8 cellular contexts compared by ENCODE assay signal in the genomic region with DNA sequence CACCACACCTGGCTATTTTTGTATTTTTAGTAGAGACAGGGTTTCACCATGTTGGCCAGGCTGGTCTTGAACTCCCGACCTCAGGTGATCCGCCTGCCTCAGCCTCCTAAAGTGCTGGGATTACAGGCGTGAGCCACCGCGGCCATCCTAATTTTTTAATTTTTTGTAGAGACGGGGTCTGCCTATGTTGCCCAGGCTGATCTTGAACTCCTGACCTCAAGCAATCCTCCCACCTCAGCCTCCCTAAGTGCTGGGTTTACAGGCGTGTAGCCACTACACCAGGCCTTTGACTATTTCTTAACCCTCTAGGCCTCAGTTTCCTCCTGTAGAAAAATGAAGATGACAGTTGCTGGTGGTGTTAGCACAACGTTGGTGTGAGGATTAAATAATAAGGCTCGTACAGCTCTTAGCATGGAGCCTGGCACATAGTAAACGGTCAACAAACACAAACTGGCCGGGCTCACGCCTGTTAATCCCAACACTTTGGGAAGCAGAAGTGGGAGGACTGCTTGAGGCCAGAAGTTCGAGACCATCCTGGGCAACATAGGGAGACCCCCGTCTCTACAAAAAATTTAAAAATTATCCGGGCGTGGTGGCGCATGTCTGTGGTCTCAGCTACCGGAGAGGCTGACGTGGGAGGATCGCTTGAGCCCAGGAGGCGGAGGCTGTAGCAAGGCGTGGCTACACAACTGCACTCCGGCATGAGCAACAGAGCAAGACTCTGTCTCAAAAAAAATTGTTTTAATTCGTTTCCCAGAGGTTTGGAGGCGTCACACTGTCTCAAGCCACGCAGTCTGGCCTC. TPM values are rescaled to one million over a fixed set of nuclear protein-coding genes. Genes with fewer than 3 reads are reported as not detected.
A peak's percentile ranks its signal among the peaks of the same experiment; 100 is the strongest.
DNase-seq lines count a peak whose midpoint lies in the region; ATAC-seq, FAIRE-seq and TF ChIP-seq lines count a peak whose summit lies in the region.

No MANE protein-coding gene starts in this region.

- peaks cover 0 to 24% of the 10 kb centered on the region in 2 donors for H3K36me3 ChIP-seq in adrenal gland (replicated peaks in 1 of 2)
- peaks cover 15% of the 10 kb centered on the region for H3K36me3 ChIP-seq in thoracic aorta

- 26 to 32% (median 28%) methylated on average over 24 to 26 of the region's 26 CpGs for WGBS in adrenal gland, 4 donors

- TF ChIP-seq CTCF in adrenal gland (IDR thresholded peaks at IDR 0.05) = no peak
- TF ChIP-seq CTCF in thoracic aorta (IDR thresholded peaks at IDR 0.05) = no peak

- H3K4me3 ChIP-seq in adrenal gland = peak overlapping the region in 3 of 4 donors; percentile 25 to 95 (median 68)
- peak overlapping the region; percentile 98 for H3K4me3 ChIP-seq in thoracic aorta

- DNase-seq in COLO668 (lab: John Stamatoyannopoulos, UW; ENCODE audit: unreplicated experiment) = peak; percentile 67
- DNase-seq in adrenal gland = peak in 1 of 7 donors; percentile 76
- DNase-seq in thoracic aorta (ENCODE audit: low spot score) = peak; percentile 40
- DNase-seq in RCC 7860 (ENCODE audit: low spot score) = no peak
- DNase-seq in hepatic stellate cell (ENCODE audit: low spot score) = no peak

- H3K9me3 ChIP-seq in adrenal gland (replicated peaks in 1 of 3) (no peaks in the 10 kb centered on the region), thoracic aorta (no peaks in the 10 kb centered on the region)

- no peak for FAIRE-seq in RCC 7860 (lab: Jason Lieb, UNC)

- no peaks in the 10 kb centered on the region for H3K27me3 ChIP-seq in adrenal gland
- no peaks in the 10 kb centered on the region for H3K27me3 ChIP-seq in layer of hippocampus (ENCODE audit: control insufficient read depth, insufficient read depth, low read length)
- H3K27me3 ChIP-seq in thoracic aorta (replicated peaks; ENCODE audit: insufficient read depth) = no peaks in the 10 kb centered on the region

- TF ChIP-seq POLR2A in adrenal gland (IDR thresholded peaks at IDR 0.05) = no peak

- intact Hi-C loops in adrenal gland (cut with DNase I) = loop anchor here in 1 of 2 donors (10.0 kb wide), 1 partner anchor 241 kb away; a partner anchor contains a TSS

- ATAC-seq in GM19468 (IDR thresholded peaks at IDR 0.05; ENCODE audit: extremely low read depth, unreplicated experiment) = peak; percentile 26
- peak; percentile 24 for ATAC-seq in HG03565 (IDR thresholded peaks at IDR 0.05; ENCODE audit: unreplicated experiment)
- peak; percentile 12 for ATAC-seq in thoracic aorta (ENCODE audit: insufficient number of reproducible peaks, low FRiP score, low read depth)

- peaks cover 16 to 35% of the 10 kb centered on the region in 2 donors for H3K4me1 ChIP-seq in adrenal gland (replicated peaks in 1 of 2)
- peaks cover 22 to 36% of the 10 kb centered on the region in 2 donors for H3K4me1 ChIP-seq in thoracic aorta (ENCODE audit: control insufficient read depth in 1 of 2, low read depth in 2 of 2)

- peak overlapping the region; percentile 69 to 98 (median 90) for H3K27ac ChIP-seq in adrenal gland
- peak overlapping the region; percentile 99 for H3K27ac ChIP-seq in layer of hippocampus (ENCODE audit: low read depth, low read length)
- H3K27ac ChIP-seq in thoracic aorta = peak overlapping the region; percentile 97

RNA-seq across cellular contexts. Expression of a gene that starts 1.0 kb away (rescaled TPM):
- total RNA-seq in adrenal gland (100 to 1,000 TPM in 2 of 8 donors, 10 to 100 TPM in 6; 62.0 to 109 (median 79.9) TPM), thoracic aorta (10 to 100 TPM; 27.3 to 84.2 TPM)
- polyA plus RNA-seq in adrenal gland = 10 to 100 TPM; 27.9 to 60.5 (median 44.4) TPM

RNA-seq across cellular contexts. Expression of a gene that starts 1.2 kb away (rescaled TPM):
- total RNA-seq in adrenal gland = 10 to 100 TPM; 32.5 to 84.1 (median 42.5) TPM
- polyA plus RNA-seq in adrenal gland = 10 to 100 TPM; 17.5 to 19.6 (median 18.6) TPM
- total RNA-seq in thoracic aorta = 10 to 100 TPM; 12.2 to 26.9 TPM

RNA-seq across cellular contexts. Expression of a gene that starts 34.8 kb away (rescaled TPM):
- total RNA-seq in adrenal gland (under 1 TPM in 2 of 8 donors, not detected in 6; 0.14 to 0.28 TPM), thoracic aorta (not detected)
- polyA plus RNA-seq in adrenal gland = under 1 TPM in 2 of 3 donors, not detected in 1; 0.24 to 0.57 TPM

RNA-seq across cellular contexts. Expression of a gene that starts 37.0 kb away (rescaled TPM):
- 100 to 1,000 TPM in 3 of 8 donors, 10 to 100 TPM in 5; 50.4 to 144 (median 90.5) TPM for total RNA-seq in adrenal gland
- 100 to 1,000 TPM in 1 of 3 donors, 10 to 100 TPM in 2; 35.1 to 198 (median 80.6) TPM for polyA plus RNA-seq in adrenal gland
- total RNA-seq in thoracic aorta = 10 to 100 TPM; 84.1 to 93.5 TPM

RNA-seq across cellular contexts. Expression of a gene that starts 48.7 kb away (rescaled TPM):
- 10 to 100 TPM; 22.6 to 90.4 (median 43.3) TPM for total RNA-seq in adrenal gland
- 10 to 100 TPM; 38.9 to 54.2 (median 40.7) TPM for polyA plus RNA-seq in adrenal gland
- total RNA-seq in thoracic aorta = 1 to 10 TPM in 1 of 2 donors, not detected in 1; 2.0 TPM

Comparison
In these comparisons a context has a peak if more than half of its experiments do, and no peak if none do; other contexts are left out.
1. DNase-seq: peak in COLO668 (single experiment) and thoracic aorta (single experiment); none in RCC 7860 (single experiment) and hepatic stellate cell (single experiment).
2. Peak in every context shown above with its lines, with median percentiles within 50 percentile points of each other: ATAC-seq and H3K27ac ChIP-seq.